8 cellular contexts compared by ENCODE assay signal in genomic region chr11:1694064-1694845, GRCh38. TPM values are rescaled to one million over a fixed set of nuclear protein-coding genes. Genes with fewer than 3 reads are reported as not detected.
A peak's percentile ranks its signal among the peaks of the same experiment; 100 is the strongest.
DNase-seq lines count a peak whose midpoint lies in the region; ATAC-seq and TF ChIP-seq lines count a peak whose summit lies in the region.

No MANE protein-coding gene starts in this region.

- peak overlapping the region in 1 of 2 donors; percentile 66 for H3K9ac ChIP-seq in liver (ENCODE audit: low read depth in 1 of 2, low read length in 2 of 2)

- 37% methylated on average over 45 of the region's 45 CpGs for WGBS in liver

- H3K27ac ChIP-seq in liver (ENCODE audit: low read depth in 1 of 2, low read length in 2 of 2), result peak overlapping the region; percentile 52 to 99

- H3K27me3 ChIP-seq in liver (ENCODE audit: control insufficient read depth in 4 of 4, insufficient read depth in 4 of 4, low read length in 3 of 4), result no peaks in the 10 kb centered on the region

- peak; percentile 90 for TF ChIP-seq RAD21 in liver (IDR thresholded peaks at IDR 0.05)

- ATAC-seq in HG02970 (IDR thresholded peaks at IDR 0.05; ENCODE audit: low FRiP score, unreplicated experiment) (peak; percentile 53), GM18520 (IDR thresholded peaks at IDR 0.05; ENCODE audit: unreplicated experiment) (no peak)

- peaks cover 19 to 40% (median 30%) of the 10 kb centered on the region in 4 donors for H3K4me1 ChIP-seq in liver (ENCODE audit: control insufficient read depth in 4 of 4, insufficient read depth in 4 of 4, low read length in 3 of 4)

- no peaks in the 10 kb centered on the region for H3K36me3 ChIP-seq in liver (ENCODE audit: control insufficient read depth in 4 of 4, insufficient read depth in 3 of 4, low read depth in 1 of 4, low read length in 3 of 4)

- H3K9me3 ChIP-seq in liver (ENCODE audit: control insufficient read depth in 4 of 4, low read length in 3 of 4), result no peaks in the 10 kb centered on the region

- DNase-seq in DMS53 treated with DMSO at 0.1 percent for 48 hours (lab: John Stamatoyannopoulos, UW; ENCODE audit: unreplicated experiment) (peak; percentile 80), NCI-H460 (ENCODE audit: extremely low read depth, low read depth) (peak; percentile 66), dermis microvascular lymphatic vessel endothelial cell (ENCODE audit: low read depth in 2 of 2) (peak; percentile 41 to 71)
- peak; percentile 69 for DNase-seq in activated CD4-positive, alpha-beta T cell treated with anti-CD3 and anti-CD28 coated beads, Interleukin-2, amount 50 U/mL, for 24 hours (ENCODE audit: low read depth in 1 of 2, low spot score in 1 of 2)
- DNase-seq in stimulated activated CD4-positive, alpha-beta T cell treated with anti-CD3 and anti-CD28 coated beads, Interleukin-1b, Interleukin-23, amount 100 ng/mL, for 48 hours, result peak; percentile 79

- H3K4me3 ChIP-seq in liver (ENCODE audit: low read depth in 1 of 3, low read length in 3 of 3), result peak overlapping the region in 1 of 3 donors; percentile 1

- TF ChIP-seq CTCF in liver (IDR thresholded peaks at IDR 0.05; ENCODE audit: low read depth, low read length, missing input control), result peak; percentile 84

TF ChIP-seq in liver, 16 proteins besides CTCF, POLR2A, EP300 and RAD21:
- TF ChIP-seq EGR1 (IDR thresholded peaks at IDR 0.05; ENCODE audit: low read depth in 2 of 2), result no peak
- no peak for TF ChIP-seq MAX (IDR thresholded peaks at IDR 0.05)
- TF ChIP-seq JUND (IDR thresholded peaks at IDR 0.05), result no peak
- TF ChIP-seq NR2F2 (IDR thresholded peaks at IDR 0.05), result peak; percentile 87
- no peak for TF ChIP-seq HNF4G (IDR thresholded peaks at IDR 0.05)
- no peak for TF ChIP-seq FOXA1 (IDR thresholded peaks at IDR 0.05)
- peak; percentile 52 to 58 for TF ChIP-seq RXRA (IDR thresholded peaks at IDR 0.05)
- TF ChIP-seq ZBTB33 (IDR thresholded peaks at IDR 0.05), result no peak
- no peak for TF ChIP-seq HNF4A (conservative IDR thresholded peaks at IDR 0.05)

RNA-seq across cellular contexts. Expression of gene KRTAP5-6, which starts 2.7 kb away (rescaled TPM):
- not detected in 2 replicates for total RNA-seq in NCI-H460 (2014; rRNA removed; shearing (Covaris generic))
- not detected in 2 replicates for polyA plus RNA-seq in NCI-H460 (2014; cell fraction: nucleus; rRNA removed)
- total RNA-seq in dermis microvascular lymphatic vessel endothelial cell (0.13 and 0.25 TPM in 2 replicates), liver (under 1 TPM in 1 of 2 donors, not detected in 1; 0.84 TPM)
- 1 to 10 TPM in 1 of 2 donors, not detected in 1; 1.2 TPM for polyA plus RNA-seq in liver

RNA-seq across cellular contexts. Expression of gene IFITM10, which starts 56.1 kb away (rescaled TPM):
- total RNA-seq in NCI-H460 (2014; rRNA removed; shearing (Covaris generic)), result 0.49 and 1.0 TPM in 2 replicates
- polyA plus RNA-seq in NCI-H460 (2014; cell fraction: nucleus; rRNA removed), result 1.0 and 2.1 TPM in 2 replicates
- 0.39 and 1.3 TPM in 2 replicates for total RNA-seq in dermis microvascular lymphatic vessel endothelial cell
- 1 to 10 TPM in 1 of 2 donors, under 1 TPM in 1; 0.65 to 8.5 TPM for total RNA-seq in liver
- 1 to 10 TPM in 1 of 2 donors, under 1 TPM in 1; 0.14 to 2.9 TPM for polyA plus RNA-seq in liver
